Comparison of ENCODE assay signal across 19 cellular contexts in the genomic region with DNA sequence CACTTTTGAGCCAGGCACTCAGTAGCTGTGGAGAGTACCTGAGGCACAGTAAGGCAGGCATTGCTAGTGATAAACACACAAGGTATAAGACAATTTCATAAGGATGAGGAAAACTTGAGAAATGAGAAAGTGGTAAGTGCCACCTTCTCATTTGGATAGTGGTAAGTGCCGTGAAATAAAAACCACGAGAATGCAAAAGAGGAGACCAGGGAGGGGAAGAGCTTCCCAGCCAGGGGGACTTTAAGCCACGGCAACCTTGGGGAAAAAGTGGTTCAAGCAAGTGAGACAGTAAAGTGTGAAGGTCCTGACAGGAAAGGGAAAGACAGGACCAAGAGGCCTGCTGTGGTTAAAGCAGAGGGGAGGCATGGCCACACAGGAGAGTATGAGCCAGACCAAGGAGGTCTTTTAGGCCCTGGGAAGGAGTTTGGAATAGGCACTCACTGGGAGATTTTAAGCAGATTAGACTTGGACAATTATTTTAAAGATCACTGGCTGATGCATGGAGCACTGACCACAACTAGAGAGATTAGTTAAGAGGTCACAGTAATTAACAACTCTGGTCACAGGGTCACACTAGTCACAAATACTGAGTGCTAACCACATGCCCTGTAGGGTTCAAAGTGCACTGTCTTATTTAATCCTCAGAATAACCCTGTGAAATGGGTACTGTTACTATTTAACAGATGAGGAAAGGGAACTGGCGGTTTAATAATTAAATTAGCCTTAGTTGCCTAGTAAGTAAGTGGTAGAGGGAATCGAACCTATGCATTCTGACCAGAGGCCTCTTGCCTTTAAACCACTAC. TPM values are rescaled to one million over a fixed set of nuclear protein-coding genes. Genes with fewer than 3 reads are reported as not detected.
DNase-seq lines count a peak whose midpoint lies in the region; ATAC-seq, FAIRE-seq and TF ChIP-seq lines count a peak whose summit lies in the region.
"Had no signal": no experiment of that assay in that cellular context is flagged by ENCODE, and none has a peak within 500 bp of the region (broad histone marks: within the 10 kb centered on the region; RNA-seq: fewer than 3 reads in every experiment).

No MANE protein-coding gene starts in this region.

- H3K79me2 ChIP-seq in astrocyte (ENCODE audit: insufficient read depth, low read length), result peaks cover 3% of the 10 kb centered on the region

- peaks cover 83% of the 10 kb centered on the region for H3K36me3 Mint-ChIP-seq in CD4-positive, alpha-beta T cell (ENCODE audit: low read depth)
- peaks cover 3% of the 10 kb centered on the region for H3K36me3 Mint-ChIP-seq in astrocyte (ENCODE audit: low read depth, unreplicated experiment)
- H3K36me3 Mint-ChIP-seq in naive thymus-derived CD8-positive, alpha-beta T cell, result peaks cover 0 to 72% (median 10%) of the 10 kb centered on the region in 3 donors

- no peaks in the 10 kb centered on the region for H4K20me1 ChIP-seq in astrocyte (ENCODE audit: insufficient read depth, low read length)

- H3K4me1 ChIP-seq in HEK293 (ENCODE audit: control insufficient read depth, insufficient read depth, low read length), result no peaks in the 10 kb centered on the region
- H3K4me1 ChIP-seq in astrocyte (ENCODE audit: insufficient read depth, low read length), result no peaks in the 10 kb centered on the region
- H3K4me1 ChIP-seq in transverse colon, result no peaks in the 10 kb centered on the region
- H3K4me1 ChIP-seq: foreskin keratinocyte had no signal

- no peak for TF ChIP-seq POLR2A in transverse colon (IDR thresholded peaks at IDR 0.05)

- H3K9ac ChIP-seq in astrocyte (ENCODE audit: low read length), result no peak overlapping the region

- POLR2A ChIA-PET in CD4-positive, alpha-beta T cell (lab: Charles Lee), result no interaction called here
- POLR2A ChIA-PET in HEK293 (lab: Yijun Ruan, JAX), result no interaction called here
- POLR2A ChIA-PET in naive thymus-derived CD8-positive, alpha-beta T cell (lab: Charles Lee), result no interaction called here

- in situ Hi-C loops in transverse colon (cut with MboI; ENCODE audit: low pct_ligation_motif_present in 1 of 4, low pct_unique_long_range_greater_than_20kb in 1 of 4, low sequenced_read_pairs in 3 of 4), result no loop called here

- no peaks in the 10 kb centered on the region for H3K9me3 ChIP-seq in CD4-positive, alpha-beta T cell (ENCODE audit: control insufficient read depth, low read length)
- no peaks in the 10 kb centered on the region for H3K9me3 ChIP-seq in HEK293 (ENCODE audit: control insufficient read depth, insufficient read depth, low read depth, low read length)
- H3K9me3 ChIP-seq in astrocyte (ENCODE audit: insufficient read depth, low read depth, low read length), result no peaks in the 10 kb centered on the region
- no peaks in the 10 kb centered on the region for H3K9me3 ChIP-seq in transverse colon
- H3K9me3 ChIP-seq: thoracic aorta had no signal

- no peak overlapping the region for H3K4me3 ChIP-seq in HEK293 (ENCODE audit: low read depth, low read length)
- H3K4me3 ChIP-seq in astrocyte (ENCODE audit: insufficient read depth, low read depth, low read length), result no peak overlapping the region
- no peak overlapping the region for H3K4me3 ChIP-seq in transverse colon
- H3K4me3 ChIP-seq: thoracic aorta had no signal

- no peak for FAIRE-seq in astrocyte (lab: Jason Lieb, UNC)
- FAIRE-seq: endometrium had no signal

- peaks cover 47 to 65% of the 10 kb centered on the region in 2 experiments for H3K36me3 ChIP-seq in HEK293 (ENCODE audit: control insufficient read depth in 2 of 2, insufficient read depth in 1 of 2, low read length in 2 of 2)
- H3K36me3 ChIP-seq in astrocyte (ENCODE audit: insufficient read depth, low read length), result peaks cover 48% of the 10 kb centered on the region
- peaks cover 0 to 48% (median 15%) of the 10 kb centered on the region in 4 donors for H3K36me3 ChIP-seq in transverse colon

- no peak overlapping the region for H2AFZ ChIP-seq in astrocyte (ENCODE audit: low read depth, low read length)

- H3K4me2 ChIP-seq in astrocyte (ENCODE audit: low read length), result no peak overlapping the region

- no peak for TF ChIP-seq EP300 in transverse colon (IDR thresholded peaks at IDR 0.05; ENCODE audit: low read depth)

- no peaks in the 10 kb centered on the region for H3K27me3 ChIP-seq in CD4-positive, alpha-beta T cell (ENCODE audit: control insufficient read depth, insufficient read depth, low read length)
- no peaks in the 10 kb centered on the region for H3K27me3 ChIP-seq in astrocyte (ENCODE audit: insufficient read depth, low read length)
- H3K27me3 ChIP-seq in transverse colon, result no peaks in the 10 kb centered on the region
- H3K27me3 ChIP-seq: foreskin keratinocyte had no signal

- TF ChIP-seq CTCF in CD4-positive, alpha-beta T cell (IDR thresholded peaks at IDR 0.05), result no peak
- TF ChIP-seq CTCF in HEK293 (tag by site-specific recombination; IDR thresholded peaks at IDR 0.05), result no peak
- TF ChIP-seq CTCF in astrocyte (IDR thresholded peaks at IDR 0.05; ENCODE audit: insufficient read depth, low read depth, low read length), result no peak
- TF ChIP-seq CTCF in transverse colon (IDR thresholded peaks at IDR 0.05), result no peak

- CTCF ChIA-PET in CD4-positive, alpha-beta T cell (lab: Charles Lee), result no interaction called here
- CTCF ChIA-PET in HEK293 (lab: Yijun Ruan, JAX), result no interaction called here

- 87 to 88% methylated on average over 4 to 5 of the region's 5 CpGs for WGBS in transverse colon (ENCODE audit: low coverage in 1 of 2), 2 donors

- H3K27ac Mint-ChIP-seq in CD4-positive, alpha-beta T cell, result peak overlapping the region; percentile 8
- peak overlapping the region; percentile 72 for H3K27ac Mint-ChIP-seq in astrocyte (ENCODE audit: unreplicated experiment)
- peak overlapping the region in 7 of 10 donors; percentile 4 to 93 (median 49) for H3K27ac Mint-ChIP-seq in naive thymus-derived CD8-positive, alpha-beta T cell

- no peaks in the 10 kb centered on the region for H3K9me3 Mint-ChIP-seq in CD4-positive, alpha-beta T cell
- no peaks in the 10 kb centered on the region for H3K9me3 Mint-ChIP-seq in astrocyte (ENCODE audit: unreplicated experiment)
- no peaks in the 10 kb centered on the region for H3K9me3 Mint-ChIP-seq in naive thymus-derived CD8-positive, alpha-beta T cell

- no peak overlapping the region for H3K27ac ChIP-seq in CD4-positive, alpha-beta T cell (ENCODE audit: low read depth, low read length)
- no peak overlapping the region for H3K27ac ChIP-seq in HEK293 (ENCODE audit: extremely low read depth, low read depth, low read length)
- H3K27ac ChIP-seq in astrocyte (ENCODE audit: low read depth, low read length), result no peak overlapping the region
- H3K27ac ChIP-seq in transverse colon, result no peak overlapping the region
- H3K27ac ChIP-seq: foreskin keratinocyte, thoracic aorta had no signal

- intact Hi-C loops in CD4-positive, alpha-beta T cell (cut with DNase I, micrococcal nuclease), result no loop called here
- intact Hi-C loops in transverse colon (cut with DNase I; ENCODE audit: low total_unique reads), result no loop called here
- intact Hi-C loops in Right ventricle myocardium superior (cut with DNase I), result no loop called here

- no peak overlapping the region for H3K4me3 Mint-ChIP-seq in CD4-positive, alpha-beta T cell
- H3K4me3 Mint-ChIP-seq in astrocyte (ENCODE audit: unreplicated experiment), result no peak overlapping the region
- no peak overlapping the region for H3K4me3 Mint-ChIP-seq in naive thymus-derived CD8-positive, alpha-beta T cell

- DNase-seq in CD4-positive, alpha-beta T cell, result no peak
- DNase-seq in astrocyte (ENCODE audit: low read depth) (no peak), NCI-H2171 (lab: John Stamatoyannopoulos, UW) (no peak), transverse colon (no peak), Right ventricle myocardium superior (no peak)
- no peak for DNase-seq in naive thymus-derived CD8-positive, alpha-beta T cell
- DNase-seq in activated CD4-positive, alpha-beta T cell treated with anti-CD3 and anti-CD28 coated beads, Interleukin-2, amount 50 U/mL, for 48 hours, result no peak
- DNase-seq: activated CD8-positive, alpha-beta memory T cell treated with anti-CD3 and anti-CD28 coated beads, Interleukin-2, amount 50 U/mL, for 48 hours; amygdala; DMS79 treated with DMSO at 0.1 percent for 48 hours; foreskin keratinocyte; H7; IMR-90; left ventricle myocardium superior; NCI-H2081 treated with DMSO at 0.1 percent for 48 hours; NCI-H69 had no signal

- ATAC-seq in CD4-positive, alpha-beta T cell (ENCODE audit: poor library complexity), result no peak
- ATAC-seq in naive thymus-derived CD8-positive, alpha-beta T cell, result no peak
- ATAC-seq in Right ventricle myocardium superior (ENCODE audit: poor library complexity), result no peak
- ATAC-seq: foreskin keratinocyte, left ventricle myocardium superior had no signal

- H3K27me3 Mint-ChIP-seq in CD4-positive, alpha-beta T cell, result no peaks in the 10 kb centered on the region
- H3K27me3 Mint-ChIP-seq in astrocyte (ENCODE audit: low read depth, unreplicated experiment), result no peaks in the 10 kb centered on the region
- no peaks in the 10 kb centered on the region for H3K27me3 Mint-ChIP-seq in naive thymus-derived CD8-positive, alpha-beta T cell

- H3K4me1 Mint-ChIP-seq in CD4-positive, alpha-beta T cell (ENCODE audit: low read depth), result no peaks in the 10 kb centered on the region
- peaks cover 10% of the 10 kb centered on the region for H3K4me1 Mint-ChIP-seq in astrocyte (ENCODE audit: low read depth, unreplicated experiment)
- peaks cover 0 to 5% (median 0%) of the 10 kb centered on the region in 4 donors for H3K4me1 Mint-ChIP-seq in naive thymus-derived CD8-positive, alpha-beta T cell

TF ChIP-seq in HEK293, 187 proteins besides CTCF, POLR2A, EP300 and RAD21 (continues in another document):
- no peak for TF ChIP-seq MZF1 (tag by site-specific recombination; IDR thresholded peaks at IDR 0.05; ENCODE audit: borderline replicate concordance)
- TF ChIP-seq PRDM1 (tag by site-specific recombination; IDR thresholded peaks at IDR 0.05), result 0 out of 2 replicates have a peak, but pooled peaks have one; percentile 51
- TF ChIP-seq GLIS1 (tag by site-specific recombination; IDR thresholded peaks at IDR 0.05), result peak; percentile 45; the same call in 1 of the 2 replicates
- no peak for TF ChIP-seq ZNF621 (tag by site-specific recombination; IDR thresholded peaks at IDR 0.05)
- TF ChIP-seq ZNF664 (tag by site-specific recombination; IDR thresholded peaks at IDR 0.05), result 0 out of 2 replicates have a peak, but pooled peaks have one; percentile 8
- no peak for TF ChIP-seq SCRT2 (tag by site-specific recombination; IDR thresholded peaks at IDR 0.05)
- TF ChIP-seq ZNF404 (tag by site-specific recombination; IDR thresholded peaks at IDR 0.05), result no peak

RNA-seq across cellular contexts. Expression of a gene that starts 50.1 kb away (rescaled TPM):
- total RNA-seq in CD4-positive, alpha-beta T cell, result 10 to 100 TPM; 92.9 to 96.5 TPM
- total RNA-seq in astrocyte (20.2 and 23.1 TPM in 2 replicates), transverse colon (100 to 1,000 TPM in 1 of 4 donors, 10 to 100 TPM in 3; 34.1 to 109 (median 42.5) TPM), Right ventricle myocardium superior (10.4 TPM)
- 10 to 100 TPM; 86.0 to 88.5 TPM for total RNA-seq in naive thymus-derived CD8-positive, alpha-beta T cell
- 10 to 100 TPM; 12.4 to 16.4 (median 15.2) TPM for polyA plus RNA-seq in naive thymus-derived CD8-positive, alpha-beta T cell

RNA-seq across cellular contexts. Expression of a gene that starts 59.4 kb away (rescaled TPM):
- 10 to 100 TPM; 51.3 to 56.2 TPM for total RNA-seq in CD4-positive, alpha-beta T cell
- total RNA-seq in astrocyte (95.6 and 102 TPM in 2 replicates), transverse colon (10 to 100 TPM; 14.6 to 52.7 (median 21.3) TPM), Right ventricle myocardium superior (47.8 TPM)
- 10 to 100 TPM; 49.3 to 58.8 TPM for total RNA-seq in naive thymus-derived CD8-positive, alpha-beta T cell
- 10 to 100 TPM; 38.0 to 39.0 (median 38.9) TPM for polyA plus RNA-seq in naive thymus-derived CD8-positive, alpha-beta T cell

Comparison
In these comparisons a context has a peak if more than half of its experiments do, and no peak if none do; other contexts are left out.
1. H3K27ac Mint-ChIP-seq: peak in every context shown above with its lines; median percentile 72 in astrocyte; 49 in naive thymus-derived CD8-positive, alpha-beta T cell; 8 in CD4-positive, alpha-beta T cell.